ENCODE assay signal across 8 cellular contexts in genomic region chr11:2376751-2377451, GRCh38. TPM values are rescaled to one million over a fixed set of nuclear protein-coding genes. Genes with fewer than 3 reads are reported as not detected.
DNase-seq lines count a peak whose midpoint lies in the region; ATAC-seq and TF ChIP-seq lines count a peak whose summit lies in the region.

Gene CD81, plus strand, starts transcription at chr11:2377310. Its CDS starts 240 bp downstream, at chr11:2377550.

- peak in 1 of 2 experiments; percentile 64 for DNase-seq in Caco-2
- peak; percentile 71 for DNase-seq in GM23248
- no peak for DNase-seq in NT2/D1 (ENCODE audit: low read depth, low spot score)
- peak; percentile 51 to 61 for DNase-seq in activated T-helper 1 cell treated with anti-CD3 and anti-CD28 coated beads, Interleukin-2, amount 50 U/mL, for 16 hours (ENCODE audit: low read depth in 1 of 2, low spot score in 1 of 2)
- peak in 1 of 2 donors; percentile 48 for DNase-seq in fibroblast of lung (ENCODE audit: low read depth in 2 of 2)
- DNase-seq in substantia nigra (lab: John Stamatoyannopoulos, UW) = peak in 34 of 49 donors; percentile 15 to 85 (median 61)

- 14 to 28% methylated on average over 12 to 24 of the region's 65 CpGs for whole genome bisulfite sequencing in GM23248 (ENCODE audit: low coverage in 1 of 2, low lambda C conversion rate in 2 of 2, missing lambda C conversion rate in 2 of 2), 2 experiments

- POLR2A ChIA-PET in Caco-2 (lab: Charles Lee) = interaction anchor here (0.5 to 1.8 kb wide), 20 partner anchors 10 to 1037 kb away, joined by 3 to 35 read pairs (median 4); partner anchors contain the start of gene TSSC4

- H3K27ac ChIP-seq in GM23248 = peak within 1 kb of the TSS; percentile 89
- H3K27ac ChIP-seq in fibroblast of lung (ENCODE audit: insufficient read depth, low read length) = peak within 1 kb of the TSS; percentile 93
- peak within 1 kb of the TSS; percentile 83 for H3K27ac ChIP-seq in substantia nigra (ENCODE audit: low read depth, low read length, poor library complexity, severe bottlenecking)

- H3K36me3 Mint-ChIP-seq in Caco-2 (ENCODE audit: insufficient read depth, unreplicated experiment) (peaks cover 28% of the 10 kb centered on the region), nephron (ENCODE audit: low read depth) (no peaks in the 10 kb centered on the region)

- no peak for TF ChIP-seq CTCF in Caco-2 (IDR thresholded peaks at IDR 0.05; ENCODE audit: insufficient read depth in 1 of 2, low read depth in 1 of 2, low read length in 1 of 2, severe bottlenecking in 1 of 2, unreplicated experiment in 1 of 2)
- no peak for TF ChIP-seq CTCF in fibroblast of lung (conservative IDR thresholded peaks at IDR 0.05 in 1 of 2, IDR thresholded peaks at IDR 0.05 in 1 of 2; ENCODE audit: low read depth in 1 of 2, low read length in 2 of 2)
- TF ChIP-seq CTCF in nephron (IDR thresholded peaks at IDR 0.05; ENCODE audit: unreplicated experiment in 3 of 3) = no peak

- H2AFZ ChIP-seq in GM23248 (peak within 1 kb of the TSS; percentile 43; the same call in 1 of the 2 replicates), fibroblast of lung (ENCODE audit: low read length) (no peak within 1 kb of the TSS)

- 0 out of 2 replicates have a peak, but pooled peaks cover 5% of the 10 kb centered on the region for H3F3A ChIP-seq in GM23248 (ENCODE audit: insufficient read depth)

- H3K27me3 ChIP-seq in Caco-2 (replicated peaks; ENCODE audit: control insufficient read depth, insufficient read depth, low read length) (no peaks in the 10 kb centered on the region), GM23248 (replicated peaks; ENCODE audit: insufficient read depth) (no peaks in the 10 kb centered on the region), NT2/D1 (ENCODE audit: insufficient read depth, insufficient read length) (peaks cover 12% of the 10 kb centered on the region), fibroblast of lung (ENCODE audit: control insufficient read depth, insufficient read depth, low read length) (peaks cover 2% of the 10 kb centered on the region)

- H3K36me3 ChIP-seq in Caco-2 (ENCODE audit: control insufficient read depth, insufficient read depth, low read length) = no peaks in the 10 kb centered on the region; the same call in 1 of the 2 replicates
- H3K36me3 ChIP-seq in GM23248 (ENCODE audit: low read depth) = no peaks in the 10 kb centered on the region
- H3K36me3 ChIP-seq in NT2/D1 (ENCODE audit: insufficient read depth, insufficient read length, low read length) = peaks cover 39% of the 10 kb centered on the region
- peaks cover 4% of the 10 kb centered on the region for H3K36me3 ChIP-seq in fibroblast of lung (ENCODE audit: control insufficient read depth, insufficient read depth, low read length)

- H3K9ac ChIP-seq in GM23248 (peak within 1 kb of the TSS; percentile 97), NT2/D1 (ENCODE audit: insufficient read length, low read depth) (peak within 1 kb of the TSS; percentile 97), fibroblast of lung (ENCODE audit: insufficient read depth, low read length) (peak within 1 kb of the TSS; percentile 84)

- no peaks in the 10 kb centered on the region; the same call in 1 of the 2 replicates for H4K20me1 ChIP-seq in GM23248 (ENCODE audit: insufficient read depth)
- peaks cover 5% of the 10 kb centered on the region for H4K20me1 ChIP-seq in fibroblast of lung (ENCODE audit: control insufficient read depth, extremely low read depth, insufficient read depth, low read length)

- H3K79me2 ChIP-seq in GM23248 (ENCODE audit: insufficient read depth) (peaks cover 49% of the 10 kb centered on the region), fibroblast of lung (ENCODE audit: control insufficient read depth, insufficient read depth, low read length) (peaks cover 46% of the 10 kb centered on the region)

- H3K9me2 ChIP-seq in GM23248 (ENCODE audit: insufficient read depth) = no peaks in the 10 kb centered on the region

- CTCF ChIA-PET in Caco-2 (lab: Charles Lee) = interaction anchor here (0.5 to 1.8 kb wide), 5 partner anchors 13 to 179 kb away, joined by 3 to 14 read pairs (median 4); partner anchors contain the start of gene TSSC4

- H3K27me3 Mint-ChIP-seq in Caco-2 (ENCODE audit: insufficient read depth, unreplicated experiment) = no peaks in the 10 kb centered on the region
- no peaks in the 10 kb centered on the region for H3K27me3 Mint-ChIP-seq in nephron (ENCODE audit: low read depth)

- intact Hi-C loops in Caco-2 (cut with micrococcal nuclease; ENCODE audit: unreplicated experiment) = no loop called here

- H3K27ac Mint-ChIP-seq in Caco-2 (ENCODE audit: unreplicated experiment) (peak within 1 kb of the TSS; percentile 69), nephron (peak within 1 kb of the TSS; percentile 64 to 97 (median 69))

- in situ Hi-C loops in GM23248 (cut with MboI) = loop anchor here (10.0 kb wide), 1 partner anchor 62 kb away; no protein-coding TSS in a partner anchor

- H3K4me3 Mint-ChIP-seq in Caco-2 (ENCODE audit: unreplicated experiment) = peak within 1 kb of the TSS; percentile 85
- H3K4me3 Mint-ChIP-seq in nephron = peak within 1 kb of the TSS; percentile 87 to 90 (median 89)

- peaks cover 20% of the 10 kb centered on the region for H3K4me1 ChIP-seq in Caco-2
- peaks cover 19% of the 10 kb centered on the region for H3K4me1 ChIP-seq in GM23248 (ENCODE audit: insufficient read depth)
- H3K4me1 ChIP-seq in NT2/D1 (ENCODE audit: insufficient read depth, insufficient read length) = peaks cover 32% of the 10 kb centered on the region
- H3K4me1 ChIP-seq in fibroblast of lung (ENCODE audit: control insufficient read depth, extremely low read depth, insufficient read depth, low read length) = peaks cover 19% of the 10 kb centered on the region

- peaks cover 7% of the 10 kb centered on the region for H3K4me1 Mint-ChIP-seq in Caco-2 (ENCODE audit: low read depth, unreplicated experiment)
- peaks cover 26% of the 10 kb centered on the region for H3K4me1 Mint-ChIP-seq in nephron

- H3K4me2 ChIP-seq in GM23248 (ENCODE audit: unreplicated experiment) (peak within 1 kb of the TSS; percentile 97), fibroblast of lung (ENCODE audit: extremely low read depth, insufficient read depth, low read length) (peak within 1 kb of the TSS; percentile 85)

- no TSS peak for BruUV-seq in Caco-2 (replicated peaks; lab: Mats Ljungman, UMichigan)

- H3K9me3 ChIP-seq in Caco-2 (no peaks in the 10 kb centered on the region), GM23248 (ENCODE audit: low read depth) (no peaks in the 10 kb centered on the region), NT2/D1 (ENCODE audit: insufficient read depth, low read length) (no peaks in the 10 kb centered on the region), fibroblast of lung (ENCODE audit: control insufficient read depth, insufficient read depth, low read depth, low read length) (no peaks in the 10 kb centered on the region)

- H3K4me3 ChIP-seq in Caco-2 (ENCODE audit: low read depth, low read length) (peak within 1 kb of the TSS; percentile 72), GM23248 (peak within 1 kb of the TSS; percentile 99), NT2/D1 (ENCODE audit: insufficient read length, low read depth) (peak within 1 kb of the TSS; percentile 98), fibroblast of lung (replicated peaks in 1 of 4; ENCODE audit: control extremely low read depth in 1 of 4, insufficient read depth in 1 of 4, low read depth in 3 of 4, low read length in 4 of 4) (peak within 1 kb of the TSS; percentile 77 to 98 (median 96))

- H3K9me3 Mint-ChIP-seq in Caco-2 (ENCODE audit: unreplicated experiment) (no peaks in the 10 kb centered on the region), nephron (peaks cover 8% of the 10 kb centered on the region)

- ATAC-seq in GM18517 (IDR thresholded peaks at IDR 0.05; ENCODE audit: unreplicated experiment) = no peak

RNA-seq across cellular contexts. Expression of gene CD81, which starts in this region (rescaled TPM):
- total RNA-seq in Caco-2 (2022) = 397 and 412 TPM in 2 replicates
- 363 and 434 TPM in 2 replicates for total RNA-seq in GM23248 (2014; rRNA removed; shearing (Covaris generic))
- polyA plus RNA-seq in GM23248 (2016; fragmentation: Nextera tagmentation; extraction: Ambion mirVana) = 66.8 and 67.6 TPM in 2 replicates
- 289 and 438 TPM in 2 replicates for total RNA-seq in fibroblast of lung
- 572 and 611 TPM in 2 replicates for polyA plus RNA-seq in fibroblast of lung
- 915 and 985 TPM in 2 replicates for polyA plus RNA-seq in fibroblast of lung (2012)
- 2,053 and 2,241 TPM in 2 replicates for polyA minus RNA-seq in fibroblast of lung (ENCODE audit: low replicate concordance)
